ENCODE assay signal across 20 cellular contexts in the genomic region with DNA sequence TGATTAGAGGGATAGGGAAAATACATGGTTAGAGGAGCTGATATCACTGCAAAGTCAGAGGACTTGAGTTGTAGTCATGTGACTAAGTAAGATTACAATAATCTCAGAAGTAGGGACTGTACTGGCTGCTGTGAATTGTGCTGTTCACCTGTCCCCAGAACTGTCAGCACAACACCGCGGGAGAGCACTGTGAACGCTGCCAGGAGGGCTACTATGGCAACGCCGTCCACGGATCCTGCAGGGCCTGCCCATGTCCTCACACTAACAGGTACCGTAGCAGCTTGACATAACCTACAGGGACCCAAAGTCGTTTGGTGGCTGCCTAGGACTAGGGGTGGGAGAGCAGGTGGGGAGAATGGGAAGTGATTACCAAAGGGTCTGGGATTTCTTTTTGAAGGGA.
DNase-seq lines count a peak whose midpoint lies in the region; ATAC-seq, FAIRE-seq and TF ChIP-seq lines count a peak whose summit lies in the region.
"Had no signal": no experiment of that assay in that cellular context is flagged by ENCODE, and none has a peak within 500 bp of the region (broad histone marks: within the 10 kb centered on the region; RNA-seq: fewer than 3 reads in every experiment).

No MANE protein-coding gene starts in this region.

- no peaks in the 10 kb centered on the region for H3K36me3 Mint-ChIP-seq in activated naive CD4-positive, alpha-beta T cell treated with anti-CD3 and anti-CD28 coated beads for 36 hours (ENCODE audit: low read depth)
- H3K36me3 Mint-ChIP-seq: activated naive CD8-positive, alpha-beta T cell had no signal

- no peak overlapping the region for H3K27ac Mint-ChIP-seq in activated naive CD4-positive, alpha-beta T cell treated with anti-CD3 and anti-CD28 coated beads for 36 hours
- H3K27ac Mint-ChIP-seq: activated naive CD8-positive, alpha-beta T cell; stimulated activated naive CD8-positive, alpha-beta T cell treated with anti-CD3 and anti-CD28 coated beads, Interleukin-15, Interleukin-2, amounts not matched to agents 100 ng/mL and 50 ng/mL, for 24 hours; T-helper 1 cell treated with Interleukin-12 subunit alpha and Interleukin-12 subunit beta and Interleukin-4 antibody, amounts not matched to agents 30 μg/mL and 1 μg/mL, for 36 hours had no signal

- H3K27me3 ChIP-seq in esophagus squamous epithelium (no peaks in the 10 kb centered on the region), vagina (no peaks in the 10 kb centered on the region)

- TF ChIP-seq CTCF in esophagus squamous epithelium (IDR thresholded peaks at IDR 0.05): no peak
- TF ChIP-seq CTCF in vagina (IDR thresholded peaks at IDR 0.05): no peak

- no peak for TF ChIP-seq POLR2A in esophagus squamous epithelium (IDR thresholded peaks at IDR 0.05)
- no peak for TF ChIP-seq POLR2A in vagina (IDR thresholded peaks at IDR 0.05)
- TF ChIP-seq POLR2A in GM12891 (IDR thresholded peaks at IDR 0.05; ENCODE audit: low read depth, low read length): no peak

- ATAC-seq in left ventricle myocardium superior (peak; percentile 71), Right ventricle myocardium inferior (no peak), GM19328 (IDR thresholded peaks at IDR 0.05; ENCODE audit: unreplicated experiment) (no peak)

- peak overlapping the region; percentile 29 to 92 (median 80) for H3K27ac ChIP-seq in esophagus squamous epithelium
- H3K27ac ChIP-seq in vagina: peak overlapping the region; percentile 92
- H3K27ac ChIP-seq: PC-9 had no signal

- FAIRE-seq in GM12891 (lab: Jason Lieb, UNC): no peak
- FAIRE-seq: endothelial cell of umbilical vein, H1, islet of Langerhans had no signal

- WGBS in esophagus squamous epithelium, 2 donors: 50 to 51% methylated on average over 8 of the region's 8 CpGs

- intact Hi-C loops in left ventricle myocardium superior (cut with micrococcal nuclease) (no loop called here), Right ventricle myocardium inferior (cut with DNase I) (no loop called here), esophagus squamous epithelium (cut with DNase I) (no loop called here), vagina (cut with DNase I) (no loop called here)
- intact Hi-C loops in activated naive CD4-positive, alpha-beta T cell treated with anti-CD3 and anti-CD28 coated beads for 36 hours (cut with micrococcal nuclease): loop anchor here (2.0 kb wide), 1 partner anchor 13 kb away; no protein-coding TSS in a partner anchor

- H3K9me3 ChIP-seq in esophagus squamous epithelium: no peaks in the 10 kb centered on the region
- H3K9me3 ChIP-seq in vagina: no peaks in the 10 kb centered on the region
- H3K9me3 ChIP-seq: Caco-2 had no signal

- H3K27me3 Mint-ChIP-seq in activated naive CD4-positive, alpha-beta T cell treated with anti-CD3 and anti-CD28 coated beads for 36 hours (ENCODE audit: low read depth): no peaks in the 10 kb centered on the region
- H3K27me3 Mint-ChIP-seq: activated naive CD8-positive, alpha-beta T cell; stimulated activated naive CD8-positive, alpha-beta T cell treated with anti-CD3 and anti-CD28 coated beads, Interleukin-15, Interleukin-2, amounts not matched to agents 100 ng/mL and 50 ng/mL, for 24 hours had no signal

- DNase-seq in left ventricle myocardium superior: peak; percentile 44
- no peak for DNase-seq in Right ventricle myocardium inferior (ENCODE audit: missing footprints)
- peak; percentile 94 for DNase-seq in NCI-H748 (lab: John Stamatoyannopoulos, UW; ENCODE audit: unreplicated experiment)
- DNase-seq in esophagus squamous epithelium (lab: John Stamatoyannopoulos, UW): no peak
- peak in 1 of 2 donors; percentile 84 for DNase-seq in vagina (ENCODE audit: extremely low spot score in 2 of 2)
- DNase-seq in activated naive CD4-positive, alpha-beta T cell treated with anti-CD3 and anti-CD28 coated beads for 36 hours: no peak
- no peak for DNase-seq in GM12891 (ENCODE audit: insufficient read length, low spot score)
- DNase-seq: ACHN; activated CD4-positive, alpha-beta T cell treated with anti-CD3 and anti-CD28 coated beads for 1 hour; Caco-2; midbrain; NCI-H1694 treated with DMSO at 0.1 percent for 48 hours; PC-9 had no signal

- CTCF ChIA-PET in activated naive CD4-positive, alpha-beta T cell treated with anti-CD3 and anti-CD28 coated beads for 36 hours (lab: Charles Lee): no interaction called here

- H3K36me3 ChIP-seq in esophagus squamous epithelium (peaks cover 0 to 56% (median 4%) of the 10 kb centered on the region in 3 donors), vagina (peaks cover 0 to 28% of the 10 kb centered on the region in 2 donors)

- H3K4me3 Mint-ChIP-seq in activated naive CD4-positive, alpha-beta T cell treated with anti-CD3 and anti-CD28 coated beads for 36 hours: no peak overlapping the region
- H3K4me3 Mint-ChIP-seq: activated naive CD8-positive, alpha-beta T cell; stimulated activated naive CD8-positive, alpha-beta T cell treated with anti-CD3 and anti-CD28 coated beads, Interleukin-15, Interleukin-2, amounts not matched to agents 100 ng/mL and 50 ng/mL, for 24 hours; T-helper 1 cell treated with Interleukin-12 subunit alpha and Interleukin-12 subunit beta and Interleukin-4 antibody, amounts not matched to agents 30 μg/mL and 1 μg/mL, for 36 hours had no signal

- H3K4me1 ChIP-seq in esophagus squamous epithelium (peaks cover 7 to 67% (median 34%) of the 10 kb centered on the region in 3 donors), vagina (peaks cover 25% of the 10 kb centered on the region)
- H3K4me1 ChIP-seq: Caco-2 had no signal

- no peaks in the 10 kb centered on the region for H3K9me3 Mint-ChIP-seq in activated naive CD4-positive, alpha-beta T cell treated with anti-CD3 and anti-CD28 coated beads for 36 hours
- H3K9me3 Mint-ChIP-seq: stimulated activated naive CD8-positive, alpha-beta T cell treated with anti-CD3 and anti-CD28 coated beads, Interleukin-15, Interleukin-2, amounts not matched to agents 100 ng/mL and 50 ng/mL, for 24 hours; T-helper 1 cell treated with Interleukin-12 subunit alpha and Interleukin-12 subunit beta and Interleukin-4 antibody, amounts not matched to agents 30 μg/mL and 1 μg/mL, for 36 hours had no signal

- H3K4me1 Mint-ChIP-seq in activated naive CD4-positive, alpha-beta T cell treated with anti-CD3 and anti-CD28 coated beads for 36 hours (ENCODE audit: low read depth): peaks cover 30% of the 10 kb centered on the region

- no peak overlapping the region for H3K4me3 ChIP-seq in esophagus squamous epithelium
- no peak overlapping the region for H3K4me3 ChIP-seq in vagina
- H3K4me3 ChIP-seq: PC-9 had no signal

TF ChIP-seq in GM12891, 5 proteins besides CTCF, POLR2A, EP300 and RAD21:
- TF ChIP-seq POLR2AphosphoS5 (IDR thresholded peaks at IDR 0.05; ENCODE audit: low read depth, low read length) (no peak), SPI1 (IDR thresholded peaks at IDR 0.05; ENCODE audit: low read depth, low read length) (no peak), TAF1 (IDR thresholded peaks at IDR 0.05; ENCODE audit: low read depth, low read length) (no peak), PAX5 (IDR thresholded peaks at IDR 0.05; ENCODE audit: insufficient read depth, low read length, severe bottlenecking) (no peak), POU2F2 (IDR thresholded peaks at IDR 0.05; ENCODE audit: low read depth, low read length) (no peak)

Comparison
In these comparisons a context has a peak if more than half of its experiments do, and no peak if none do; other contexts are left out.
1. DNase-seq: peak in left ventricle myocardium superior (single experiment) and NCI-H748 (single experiment); none in Right ventricle myocardium inferior (single experiment), esophagus squamous epithelium (single experiment), activated naive CD4-positive, alpha-beta T cell treated with anti-CD3 and anti-CD28 coated beads for 36 hours (single experiment) and GM12891 (single experiment).